ENCODE assay signal across 1 cellular context in the genomic region with DNA sequence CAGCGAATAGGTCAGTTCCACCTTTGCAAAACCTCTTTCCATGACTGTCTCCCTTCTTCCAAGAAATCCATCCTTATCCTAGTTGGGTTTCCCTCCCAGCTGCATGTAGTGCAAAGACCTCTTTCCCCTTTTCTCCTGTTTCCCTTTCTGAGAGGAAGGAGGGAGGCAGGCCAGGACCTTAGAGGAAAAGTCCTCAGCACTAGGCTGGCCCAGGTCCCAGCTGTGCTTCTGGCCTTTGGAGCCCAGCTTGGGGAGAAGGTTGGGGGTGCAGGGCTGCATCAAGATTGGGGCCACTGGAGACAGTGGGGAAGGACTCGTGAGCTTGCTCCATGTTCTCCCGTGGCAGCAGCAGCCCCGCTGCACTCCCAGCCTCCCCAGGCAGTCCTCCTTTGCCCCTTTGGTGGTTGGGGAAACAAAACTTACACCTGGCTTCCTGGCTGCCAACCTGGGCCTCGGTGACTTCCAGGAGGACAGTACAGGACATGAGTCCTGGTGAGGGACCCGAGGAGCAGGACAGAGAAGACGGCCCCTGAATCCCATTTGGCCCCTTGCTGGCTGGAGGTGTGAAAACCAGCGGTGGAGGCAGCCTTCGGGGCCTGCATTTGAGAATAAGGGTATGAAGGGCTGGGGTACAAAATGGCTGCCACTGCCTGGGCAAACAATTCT.
TF ChIP-seq lines count a peak whose summit lies in the region.

No MANE protein-coding gene starts in this region.

TF ChIP-seq in HepG2, 621 proteins besides CTCF, POLR2A, EP300 and RAD21 (continued from another document and continues in another):
- TF ChIP-seq, protein P1, sequence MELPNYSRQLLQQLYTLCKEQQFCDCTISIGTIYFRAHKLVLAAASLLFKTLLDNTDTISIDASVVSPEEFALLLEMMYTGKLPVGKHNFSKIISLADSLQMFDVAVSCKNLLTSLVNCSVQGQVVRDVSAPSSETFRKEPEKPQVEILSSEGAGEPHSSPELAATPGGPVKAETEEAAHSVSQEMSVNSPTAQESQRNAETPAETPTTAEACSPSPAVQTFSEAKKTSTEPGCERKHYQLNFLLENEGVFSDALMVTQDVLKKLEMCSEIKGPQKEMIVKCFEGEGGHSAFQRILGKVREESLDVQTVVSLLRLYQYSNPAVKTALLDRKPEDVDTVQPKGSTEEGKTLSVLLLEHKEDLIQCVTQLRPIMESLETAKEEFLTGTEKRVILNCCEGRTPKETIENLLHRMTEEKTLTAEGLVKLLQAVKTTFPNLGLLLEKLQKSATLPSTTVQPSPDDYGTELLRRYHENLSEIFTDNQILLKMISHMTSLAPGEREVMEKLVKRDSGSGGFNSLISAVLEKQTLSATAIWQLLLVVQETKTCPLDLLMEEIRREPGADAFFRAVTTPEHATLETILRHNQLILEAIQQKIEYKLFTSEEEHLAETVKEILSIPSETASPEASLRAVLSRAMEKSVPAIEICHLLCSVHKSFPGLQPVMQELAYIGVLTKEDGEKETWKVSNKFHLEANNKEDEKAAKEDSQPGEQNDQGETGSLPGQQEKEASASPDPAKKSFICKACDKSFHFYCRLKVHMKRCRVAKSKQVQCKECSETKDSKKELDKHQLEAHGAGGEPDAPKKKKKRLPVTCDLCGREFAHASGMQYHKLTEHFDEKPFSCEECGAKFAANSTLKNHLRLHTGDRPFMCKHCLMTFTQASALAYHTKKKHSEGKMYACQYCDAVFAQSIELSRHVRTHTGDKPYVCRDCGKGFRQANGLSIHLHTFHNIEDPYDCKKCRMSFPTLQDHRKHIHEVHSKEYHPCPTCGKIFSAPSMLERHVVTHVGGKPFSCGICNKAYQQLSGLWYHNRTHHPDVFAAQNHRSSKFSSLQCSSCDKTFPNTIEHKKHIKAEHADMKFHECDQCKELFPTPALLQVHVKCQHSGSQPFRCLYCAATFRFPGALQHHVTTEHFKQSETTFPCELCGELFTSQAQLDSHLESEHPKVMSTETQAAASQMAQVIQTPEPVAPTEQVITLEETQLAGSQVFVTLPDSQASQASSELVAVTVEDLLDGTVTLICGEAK (IDR thresholded peaks at IDR 0.05) = no peak
- TF ChIP-seq, protein P1 (CRISPR knock-in tag; IDR thresholded peaks at IDR 0.05) = peak; percentile 50; the same call in 1 of the 2 replicates
- TF ChIP-seq ZNF558 (CRISPR knock-in tag; IDR thresholded peaks at IDR 0.05; ENCODE audit: borderline replicate concordance) (no peak; the same call in 1 of the 2 replicates), ZNF207 (IDR thresholded peaks at IDR 0.05; ENCODE audit: borderline replicate concordance) (no peak), SMAD3 (CRISPR knock-in tag; IDR thresholded peaks at IDR 0.05) (no peak; the same call in none of the 2 replicates), SIN3B (IDR thresholded peaks at IDR 0.05; ENCODE audit: low read length) (no peak), TBX2 (CRISPR knock-in tag; IDR thresholded peaks at IDR 0.05; ENCODE audit: borderline replicate concordance) (no peak), ZNF335 (CRISPR knock-in tag; IDR thresholded peaks at IDR 0.05) (no peak), SCMH1 (CRISPR knock-in tag; IDR thresholded peaks at IDR 0.05; ENCODE audit: borderline replicate concordance) (no peak), MAF1 (CRISPR knock-in tag; IDR thresholded peaks at IDR 0.05; ENCODE audit: borderline replicate concordance) (no peak), KDM6A (CRISPR knock-in tag; IDR thresholded peaks at IDR 0.05; ENCODE audit: low read depth) (no peak), SPEN (CRISPR knock-in tag; IDR thresholded peaks at IDR 0.05; ENCODE audit: low read depth) (no peak), ZSCAN25 (CRISPR knock-in tag; IDR thresholded peaks at IDR 0.05) (no peak; the same call in none of the 2 replicates), PHF8 (CRISPR knock-in tag; IDR thresholded peaks at IDR 0.05) (0 out of 2 replicates have a peak, but pooled peaks have one; percentile 1), ZNF614 (CRISPR knock-in tag; IDR thresholded peaks at IDR 0.05; ENCODE audit: borderline replicate concordance) (no peak), ATF1 (CRISPR knock-in tag; IDR thresholded peaks at IDR 0.05) (no peak), SNAI1 (CRISPR knock-in tag; IDR thresholded peaks at IDR 0.05; ENCODE audit: borderline replicate concordance) (0 out of 2 replicates have a peak, but pooled peaks have one; percentile 21), NKX3-1 (CRISPR knock-in tag; IDR thresholded peaks at IDR 0.05) (peak; percentile 13; the same call in 1 of the 2 replicates), ELF1 (CRISPR knock-in tag; IDR thresholded peaks at IDR 0.05) (no peak), KLF6 (CRISPR knock-in tag; IDR thresholded peaks at IDR 0.05) (no peak; the same call in 1 of the 2 replicates)
- TF ChIP-seq, protein P2, sequence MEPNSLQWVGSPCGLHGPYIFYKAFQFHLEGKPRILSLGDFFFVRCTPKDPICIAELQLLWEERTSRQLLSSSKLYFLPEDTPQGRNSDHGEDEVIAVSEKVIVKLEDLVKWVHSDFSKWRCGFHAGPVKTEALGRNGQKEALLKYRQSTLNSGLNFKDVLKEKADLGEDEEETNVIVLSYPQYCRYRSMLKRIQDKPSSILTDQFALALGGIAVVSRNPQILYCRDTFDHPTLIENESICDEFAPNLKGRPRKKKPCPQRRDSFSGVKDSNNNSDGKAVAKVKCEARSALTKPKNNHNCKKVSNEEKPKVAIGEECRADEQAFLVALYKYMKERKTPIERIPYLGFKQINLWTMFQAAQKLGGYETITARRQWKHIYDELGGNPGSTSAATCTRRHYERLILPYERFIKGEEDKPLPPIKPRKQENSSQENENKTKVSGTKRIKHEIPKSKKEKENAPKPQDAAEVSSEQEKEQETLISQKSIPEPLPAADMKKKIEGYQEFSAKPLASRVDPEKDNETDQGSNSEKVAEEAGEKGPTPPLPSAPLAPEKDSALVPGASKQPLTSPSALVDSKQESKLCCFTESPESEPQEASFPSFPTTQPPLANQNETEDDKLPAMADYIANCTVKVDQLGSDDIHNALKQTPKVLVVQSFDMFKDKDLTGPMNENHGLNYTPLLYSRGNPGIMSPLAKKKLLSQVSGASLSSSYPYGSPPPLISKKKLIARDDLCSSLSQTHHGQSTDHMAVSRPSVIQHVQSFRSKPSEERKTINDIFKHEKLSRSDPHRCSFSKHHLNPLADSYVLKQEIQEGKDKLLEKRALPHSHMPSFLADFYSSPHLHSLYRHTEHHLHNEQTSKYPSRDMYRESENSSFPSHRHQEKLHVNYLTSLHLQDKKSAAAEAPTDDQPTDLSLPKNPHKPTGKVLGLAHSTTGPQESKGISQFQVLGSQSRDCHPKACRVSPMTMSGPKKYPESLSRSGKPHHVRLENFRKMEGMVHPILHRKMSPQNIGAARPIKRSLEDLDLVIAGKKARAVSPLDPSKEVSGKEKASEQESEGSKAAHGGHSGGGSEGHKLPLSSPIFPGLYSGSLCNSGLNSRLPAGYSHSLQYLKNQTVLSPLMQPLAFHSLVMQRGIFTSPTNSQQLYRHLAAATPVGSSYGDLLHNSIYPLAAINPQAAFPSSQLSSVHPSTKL (CRISPR knock-in tag; IDR thresholded peaks at IDR 0.05) = no peak
- TF ChIP-seq, protein P3, sequence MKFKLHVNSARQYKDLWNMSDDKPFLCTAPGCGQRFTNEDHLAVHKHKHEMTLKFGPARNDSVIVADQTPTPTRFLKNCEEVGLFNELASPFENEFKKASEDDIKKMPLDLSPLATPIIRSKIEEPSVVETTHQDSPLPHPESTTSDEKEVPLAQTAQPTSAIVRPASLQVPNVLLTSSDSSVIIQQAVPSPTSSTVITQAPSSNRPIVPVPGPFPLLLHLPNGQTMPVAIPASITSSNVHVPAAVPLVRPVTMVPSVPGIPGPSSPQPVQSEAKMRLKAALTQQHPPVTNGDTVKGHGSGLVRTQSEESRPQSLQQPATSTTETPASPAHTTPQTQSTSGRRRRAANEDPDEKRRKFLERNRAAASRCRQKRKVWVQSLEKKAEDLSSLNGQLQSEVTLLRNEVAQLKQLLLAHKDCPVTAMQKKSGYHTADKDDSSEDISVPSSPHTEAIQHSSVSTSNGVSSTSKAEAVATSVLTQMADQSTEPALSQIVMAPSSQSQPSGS (CRISPR knock-in tag; IDR thresholded peaks at IDR 0.05) = no peak
- TF ChIP-seq, protein P4, sequence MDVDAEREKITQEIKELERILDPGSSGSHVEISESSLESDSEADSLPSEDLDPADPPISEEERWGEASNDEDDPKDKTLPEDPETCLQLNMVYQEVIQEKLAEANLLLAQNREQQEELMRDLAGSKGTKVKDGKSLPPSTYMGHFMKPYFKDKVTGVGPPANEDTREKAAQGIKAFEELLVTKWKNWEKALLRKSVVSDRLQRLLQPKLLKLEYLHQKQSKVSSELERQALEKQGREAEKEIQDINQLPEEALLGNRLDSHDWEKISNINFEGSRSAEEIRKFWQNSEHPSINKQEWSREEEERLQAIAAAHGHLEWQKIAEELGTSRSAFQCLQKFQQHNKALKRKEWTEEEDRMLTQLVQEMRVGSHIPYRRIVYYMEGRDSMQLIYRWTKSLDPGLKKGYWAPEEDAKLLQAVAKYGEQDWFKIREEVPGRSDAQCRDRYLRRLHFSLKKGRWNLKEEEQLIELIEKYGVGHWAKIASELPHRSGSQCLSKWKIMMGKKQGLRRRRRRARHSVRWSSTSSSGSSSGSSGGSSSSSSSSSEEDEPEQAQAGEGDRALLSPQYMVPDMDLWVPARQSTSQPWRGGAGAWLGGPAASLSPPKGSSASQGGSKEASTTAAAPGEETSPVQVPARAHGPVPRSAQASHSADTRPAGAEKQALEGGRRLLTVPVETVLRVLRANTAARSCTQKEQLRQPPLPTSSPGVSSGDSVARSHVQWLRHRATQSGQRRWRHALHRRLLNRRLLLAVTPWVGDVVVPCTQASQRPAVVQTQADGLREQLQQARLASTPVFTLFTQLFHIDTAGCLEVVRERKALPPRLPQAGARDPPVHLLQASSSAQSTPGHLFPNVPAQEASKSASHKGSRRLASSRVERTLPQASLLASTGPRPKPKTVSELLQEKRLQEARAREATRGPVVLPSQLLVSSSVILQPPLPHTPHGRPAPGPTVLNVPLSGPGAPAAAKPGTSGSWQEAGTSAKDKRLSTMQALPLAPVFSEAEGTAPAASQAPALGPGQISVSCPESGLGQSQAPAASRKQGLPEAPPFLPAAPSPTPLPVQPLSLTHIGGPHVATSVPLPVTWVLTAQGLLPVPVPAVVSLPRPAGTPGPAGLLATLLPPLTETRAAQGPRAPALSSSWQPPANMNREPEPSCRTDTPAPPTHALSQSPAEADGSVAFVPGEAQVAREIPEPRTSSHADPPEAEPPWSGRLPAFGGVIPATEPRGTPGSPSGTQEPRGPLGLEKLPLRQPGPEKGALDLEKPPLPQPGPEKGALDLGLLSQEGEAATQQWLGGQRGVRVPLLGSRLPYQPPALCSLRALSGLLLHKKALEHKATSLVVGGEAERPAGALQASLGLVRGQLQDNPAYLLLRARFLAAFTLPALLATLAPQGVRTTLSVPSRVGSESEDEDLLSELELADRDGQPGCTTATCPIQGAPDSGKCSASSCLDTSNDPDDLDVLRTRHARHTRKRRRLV (CRISPR knock-in tag; IDR thresholded peaks at IDR 0.05) = 0 out of 2 replicates have a peak, but pooled peaks have one; percentile 15
- TF ChIP-seq, protein P5, sequence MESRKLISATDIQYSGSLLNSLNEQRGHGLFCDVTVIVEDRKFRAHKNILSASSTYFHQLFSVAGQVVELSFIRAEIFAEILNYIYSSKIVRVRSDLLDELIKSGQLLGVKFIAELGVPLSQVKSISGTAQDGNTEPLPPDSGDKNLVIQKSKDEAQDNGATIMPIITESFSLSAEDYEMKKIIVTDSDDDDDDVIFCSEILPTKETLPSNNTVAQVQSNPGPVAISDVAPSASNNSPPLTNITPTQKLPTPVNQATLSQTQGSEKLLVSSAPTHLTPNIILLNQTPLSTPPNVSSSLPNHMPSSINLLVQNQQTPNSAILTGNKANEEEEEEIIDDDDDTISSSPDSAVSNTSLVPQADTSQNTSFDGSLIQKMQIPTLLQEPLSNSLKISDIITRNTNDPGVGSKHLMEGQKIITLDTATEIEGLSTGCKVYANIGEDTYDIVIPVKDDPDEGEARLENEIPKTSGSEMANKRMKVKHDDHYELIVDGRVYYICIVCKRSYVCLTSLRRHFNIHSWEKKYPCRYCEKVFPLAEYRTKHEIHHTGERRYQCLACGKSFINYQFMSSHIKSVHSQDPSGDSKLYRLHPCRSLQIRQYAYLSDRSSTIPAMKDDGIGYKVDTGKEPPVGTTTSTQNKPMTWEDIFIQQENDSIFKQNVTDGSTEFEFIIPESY (CRISPR knock-in tag; IDR thresholded peaks at IDR 0.05) = 0 out of 2 replicates have a peak, but pooled peaks have one; percentile 1
- TF ChIP-seq, protein P6, sequence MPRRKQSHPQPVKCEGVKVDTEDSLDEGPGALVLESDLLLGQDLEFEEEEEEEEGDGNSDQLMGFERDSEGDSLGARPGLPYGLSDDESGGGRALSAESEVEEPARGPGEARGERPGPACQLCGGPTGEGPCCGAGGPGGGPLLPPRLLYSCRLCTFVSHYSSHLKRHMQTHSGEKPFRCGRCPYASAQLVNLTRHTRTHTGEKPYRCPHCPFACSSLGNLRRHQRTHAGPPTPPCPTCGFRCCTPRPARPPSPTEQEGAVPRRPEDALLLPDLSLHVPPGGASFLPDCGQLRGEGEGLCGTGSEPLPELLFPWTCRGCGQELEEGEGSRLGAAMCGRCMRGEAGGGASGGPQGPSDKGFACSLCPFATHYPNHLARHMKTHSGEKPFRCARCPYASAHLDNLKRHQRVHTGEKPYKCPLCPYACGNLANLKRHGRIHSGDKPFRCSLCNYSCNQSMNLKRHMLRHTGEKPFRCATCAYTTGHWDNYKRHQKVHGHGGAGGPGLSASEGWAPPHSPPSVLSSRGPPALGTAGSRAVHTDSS (CRISPR knock-in tag; conservative IDR thresholded peaks at IDR 0.05) = no peak
